Comparison of ENCODE assay signal across 9 cellular contexts in the genomic region with DNA sequence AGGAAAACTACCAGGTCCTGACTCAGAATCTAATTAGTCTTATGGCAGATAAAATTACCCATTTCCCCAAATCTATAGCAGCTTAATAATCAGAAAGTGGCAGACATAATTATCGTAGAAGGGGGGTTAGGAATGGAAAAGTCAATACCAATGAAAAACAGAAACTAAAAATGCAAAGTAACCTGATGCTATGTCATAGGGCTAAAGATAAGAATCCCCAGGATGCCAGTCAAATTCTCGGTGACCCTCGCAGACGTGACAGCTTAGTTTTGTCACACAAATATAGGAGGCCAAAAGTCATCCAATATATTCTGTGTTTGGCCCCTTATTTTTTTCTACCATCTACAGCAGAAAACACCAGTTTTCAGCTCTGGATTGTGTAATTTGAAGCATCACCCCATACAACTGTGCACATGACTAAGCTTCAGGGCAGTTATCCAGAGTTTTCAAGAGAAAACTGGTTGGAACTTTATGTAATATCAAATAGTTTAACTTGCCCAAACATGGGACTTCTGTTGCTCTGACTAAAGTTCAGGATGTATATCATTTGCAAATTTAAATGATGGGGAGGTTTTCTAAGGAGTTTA. TPM values are rescaled to one million over a fixed set of nuclear protein-coding genes. Genes with fewer than 3 reads are reported as not detected.
DNase-seq lines count a peak whose midpoint lies in the region; ATAC-seq and TF ChIP-seq lines count a peak whose summit lies in the region.
"Had no signal": no experiment of that assay in that cellular context is flagged by ENCODE, and none has a peak within 500 bp of the region (broad histone marks: within the 10 kb centered on the region; RNA-seq: fewer than 3 reads in every experiment).

No MANE protein-coding gene starts in this region.

- TF ChIP-seq CTCF in nephron progenitor cell (IDR thresholded peaks at IDR 0.05) = no peak

- DNase-seq in ELR (ENCODE audit: low read depth) = peak; percentile 61
- DNase-seq in fibroblast of gingiva (ENCODE audit: low read depth) = peak; percentile 83
- DNase-seq in natural killer cell treated with Interleukin-12 subunit alpha and Interleukin-12 subunit beta and Interleukin-15 and Interleukin-18, amount 100 ng/mL, for 72 hours (ENCODE audit: low spot score) = no peak
- no peak for DNase-seq in foreskin melanocyte
- DNase-seq in T-helper 2 cell = no peak
- DNase-seq in nephron progenitor cell = no peak
- DNase-seq: stimulated activated naive CD4-positive, alpha-beta T cell had no signal

- no peaks in the 10 kb centered on the region for H3K27me3 Mint-ChIP-seq in natural killer cell treated with Interleukin-12 subunit alpha and Interleukin-12 subunit beta and Interleukin-15 and Interleukin-18, amount 100 ng/mL, for 72 hours
- H3K27me3 Mint-ChIP-seq in nephron progenitor cell (ENCODE audit: low read depth, poor library complexity) = no peaks in the 10 kb centered on the region

- H3K9me3 Mint-ChIP-seq in natural killer cell treated with Interleukin-12 subunit alpha and Interleukin-12 subunit beta and Interleukin-15 and Interleukin-18, amount 100 ng/mL, for 72 hours = no peaks in the 10 kb centered on the region
- no peaks in the 10 kb centered on the region for H3K9me3 Mint-ChIP-seq in nephron progenitor cell

- no peaks in the 10 kb centered on the region for H3K4me1 Mint-ChIP-seq in natural killer cell treated with Interleukin-12 subunit alpha and Interleukin-12 subunit beta and Interleukin-15 and Interleukin-18, amount 100 ng/mL, for 72 hours (ENCODE audit: low read depth in 2 of 2)
- no peaks in the 10 kb centered on the region for H3K4me1 Mint-ChIP-seq in nephron progenitor cell

- no peak overlapping the region for H3K27ac Mint-ChIP-seq in natural killer cell treated with Interleukin-12 subunit alpha and Interleukin-12 subunit beta and Interleukin-15 and Interleukin-18, amount 100 ng/mL, for 72 hours
- no peak overlapping the region for H3K27ac Mint-ChIP-seq in nephron progenitor cell

- peak; percentile 15 for ATAC-seq in GM21529 (IDR thresholded peaks at IDR 0.05; ENCODE audit: unreplicated experiment)
- peak; percentile 11 for ATAC-seq in HG03565 (IDR thresholded peaks at IDR 0.05; ENCODE audit: unreplicated experiment)
- no peak for ATAC-seq in natural killer cell treated with Interleukin-12 subunit alpha and Interleukin-12 subunit beta and Interleukin-15 and Interleukin-18, amount 100 ng/mL, for 72 hours

- no peak overlapping the region for H3K4me3 Mint-ChIP-seq in natural killer cell treated with Interleukin-12 subunit alpha and Interleukin-12 subunit beta and Interleukin-15 and Interleukin-18, amount 100 ng/mL, for 72 hours
- H3K4me3 Mint-ChIP-seq in nephron progenitor cell = no peak overlapping the region

- no peaks in the 10 kb centered on the region for H3K36me3 Mint-ChIP-seq in natural killer cell treated with Interleukin-12 subunit alpha and Interleukin-12 subunit beta and Interleukin-15 and Interleukin-18, amount 100 ng/mL, for 72 hours
- no peaks in the 10 kb centered on the region for H3K36me3 Mint-ChIP-seq in nephron progenitor cell (ENCODE audit: low read depth)

RNA-seq across cellular contexts. Expression of a gene that starts 30.9 kb away (rescaled TPM):
- not detected for total RNA-seq in natural killer cell treated with Interleukin-12 subunit alpha and Interleukin-12 subunit beta and Interleukin-15 and Interleukin-18, amount 100 ng/mL, for 72 hours

Comparison
In these comparisons a context has a peak if more than half of its experiments do, and no peak if none do; other contexts are left out.
1. DNase-seq: peak in ELR (single experiment) and fibroblast of gingiva (single experiment); none in natural killer cell treated with Interleukin-12 subunit alpha and Interleukin-12 subunit beta and Interleukin-15 and Interleukin-18, amount 100 ng/mL, for 72 hours (single experiment), foreskin melanocyte (single experiment), T-helper 2 cell (0 of 5) and nephron progenitor cell (single experiment).
2. ATAC-seq: peak in GM21529 (single experiment) and HG03565 (single experiment); none in natural killer cell treated with Interleukin-12 subunit alpha and Interleukin-12 subunit beta and Interleukin-15 and Interleukin-18, amount 100 ng/mL, for 72 hours (0 of 2).